Comparison of ENCODE assay signal across 9 cellular contexts in the genomic region with DNA sequence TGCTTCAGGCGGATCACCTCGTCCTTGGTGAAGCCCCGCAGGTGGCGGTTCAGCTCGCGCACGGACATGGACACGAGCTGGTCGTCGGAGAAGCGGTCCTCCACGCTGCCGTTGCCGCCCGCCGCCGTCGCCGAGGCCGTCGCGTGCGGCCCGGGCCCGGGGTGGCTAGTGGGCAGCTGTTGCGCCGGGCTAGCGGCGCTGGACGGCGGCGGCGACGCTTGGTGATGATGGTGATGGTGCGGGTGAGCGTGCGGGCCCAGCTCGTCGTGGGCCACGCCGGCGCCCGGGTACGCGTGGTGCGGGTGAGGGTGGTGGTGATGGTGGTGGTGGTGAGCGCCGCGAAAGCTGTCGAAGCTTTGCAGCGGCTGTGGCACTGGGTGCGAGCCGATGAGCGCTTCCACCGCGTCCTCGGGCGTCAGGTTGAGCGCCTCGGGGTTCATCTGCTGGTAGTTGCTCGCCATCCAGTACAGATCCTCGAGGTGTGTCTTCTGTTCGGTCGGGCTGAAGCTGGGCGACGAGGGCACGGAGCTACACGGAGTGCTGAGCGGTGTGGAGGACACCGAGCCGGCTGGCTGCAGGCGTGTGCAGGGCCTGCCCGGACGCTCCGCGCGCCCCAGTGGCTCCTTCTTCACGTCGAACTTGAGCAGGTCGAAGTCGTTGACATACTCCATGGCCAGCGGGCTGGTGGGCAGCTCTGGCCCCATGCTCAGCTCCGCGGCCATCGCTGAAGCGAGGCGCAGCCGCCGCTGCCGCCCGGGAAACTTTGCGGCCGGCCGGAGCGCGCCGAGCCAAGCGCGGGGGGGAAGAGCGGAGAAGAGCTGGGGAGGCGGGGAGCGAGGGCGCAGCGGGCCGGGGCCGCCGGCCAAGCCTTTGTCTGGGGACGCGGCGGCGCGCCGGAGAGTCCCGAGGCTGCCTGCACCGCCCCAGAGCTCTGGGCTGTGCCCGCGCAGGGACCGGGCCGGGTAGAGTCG. TPM values are rescaled to one million over a fixed set of nuclear protein-coding genes. Genes with fewer than 3 reads are reported as not detected.
DNase-seq lines count a peak whose midpoint lies in the region; ATAC-seq, FAIRE-seq and TF ChIP-seq lines count a peak whose summit lies in the region.
"Had no signal": no experiment of that assay in that cellular context is flagged by ENCODE, and none has a peak within 500 bp of the region (broad histone marks: within the 10 kb centered on the region; RNA-seq: fewer than 3 reads in every experiment).

No MANE protein-coding gene starts in this region.

- peaks cover 85% of the 10 kb centered on the region for H3K27me3 Mint-ChIP-seq in activated CD4-positive, alpha-beta T cell treated with anti-CD3 and anti-CD28 coated beads, Interleukin-2, amount 10 ng/mL, durations not matched to agents 24 days and 14 days

- TF ChIP-seq CTCF in ascending aorta (IDR thresholded peaks at IDR 0.05): no peak

- H3K4me3 ChIP-seq in ascending aorta (peak overlapping the region; percentile 60 to 79), iPS-18c (ENCODE audit: insufficient read depth, low read depth, low read length) (peak overlapping the region; percentile 77)

- H3K4me1 ChIP-seq in ascending aorta: peaks cover 0 to 8% of the 10 kb centered on the region in 2 donors

- no peak for DNase-seq in activated CD4-positive, alpha-beta T cell treated with anti-CD3 and anti-CD28 coated beads, Interleukin-2, amount 10 ng/mL, durations not matched to agents 24 days and 14 days
- DNase-seq in activated CD4-positive, alpha-beta T cell treated with anti-CD3 and anti-CD28 coated beads for 4 hours: no peak
- DNase-seq in ascending aorta (ENCODE audit: low spot score in 2 of 2) (no peak), NCI-H2081 treated with DMSO at 0.1 percent for 48 hours (lab: John Stamatoyannopoulos, UW) (no peak), GM19239 (ENCODE audit: insufficient read length, low spot score) (no peak), GOT3 (lab: John Stamatoyannopoulos, UW) (no peak)
- no peak for DNase-seq in stimulated activated naive CD8-positive, alpha-beta T cell treated with anti-CD3 and anti-CD28 coated beads, Interleukin-15, Interleukin-2, amounts not matched to agents 100 U/mL and 50 U/mL, for 24 hours

- peak; percentile 33 for ATAC-seq in stimulated activated naive CD8-positive, alpha-beta T cell treated with anti-CD3 and anti-CD28 coated beads, Interleukin-15, Interleukin-2, amounts not matched to agents 100 U/mL and 50 U/mL, for 24 hours

- H3K27ac ChIP-seq in ascending aorta: peak overlapping the region; percentile 95 to 96

- no peaks in the 10 kb centered on the region for H3K36me3 Mint-ChIP-seq in activated CD4-positive, alpha-beta T cell treated with anti-CD3 and anti-CD28 coated beads, Interleukin-2, amount 10 ng/mL, durations not matched to agents 24 days and 14 days (ENCODE audit: low read depth)

- H3K36me3 ChIP-seq in ascending aorta: no peaks in the 10 kb centered on the region

- H3K9me3 ChIP-seq in ascending aorta (no peaks in the 10 kb centered on the region), iPS-18c (ENCODE audit: control insufficient read depth, insufficient read depth, low read length) (no peaks in the 10 kb centered on the region)

- intact Hi-C loops in activated CD4-positive, alpha-beta T cell treated with anti-CD3 and anti-CD28 coated beads, Interleukin-2, amount 10 ng/mL, durations not matched to agents 24 days and 14 days (cut with micrococcal nuclease): no loop called here
- intact Hi-C loops in ascending aorta (cut with DNase I): loop anchor here (1.0 to 10.0 kb wide), 6 partner anchors 58 to 494 kb away; a partner anchor contains a TSS

- no peaks in the 10 kb centered on the region for H3K9me3 Mint-ChIP-seq in activated CD4-positive, alpha-beta T cell treated with anti-CD3 and anti-CD28 coated beads, Interleukin-2, amount 10 ng/mL, durations not matched to agents 24 days and 14 days

- no peaks in the 10 kb centered on the region for H3K27me3 ChIP-seq in ascending aorta

- H3K4me3 Mint-ChIP-seq in activated CD4-positive, alpha-beta T cell treated with anti-CD3 and anti-CD28 coated beads, Interleukin-2, amount 10 ng/mL, durations not matched to agents 24 days and 14 days: peak overlapping the region; percentile 74

- no peak overlapping the region for H3K27ac Mint-ChIP-seq in activated CD4-positive, alpha-beta T cell treated with anti-CD3 and anti-CD28 coated beads, Interleukin-2, amount 10 ng/mL, durations not matched to agents 24 days and 14 days

- peaks cover 9% of the 10 kb centered on the region for H3K4me1 Mint-ChIP-seq in activated CD4-positive, alpha-beta T cell treated with anti-CD3 and anti-CD28 coated beads, Interleukin-2, amount 10 ng/mL, durations not matched to agents 24 days and 14 days

- FAIRE-seq in GM19239 (lab: Jason Lieb, UNC): no peak
- FAIRE-seq: G401.6 had no signal

RNA-seq across cellular contexts. Expression of a gene that starts 0.6 kb away (rescaled TPM):
- 0.93 and 1.2 TPM in 2 replicates for total RNA-seq in activated CD4-positive, alpha-beta T cell treated with anti-CD3 and anti-CD28 coated beads, Interleukin-2, amount 10 ng/mL, durations not matched to agents 24 days and 14 days
- total RNA-seq in ascending aorta: 84.6 TPM

Comparison
In these comparisons a context has a peak if more than half of its experiments do, and no peak if none do; other contexts are left out.
1. RNA of a gene that starts 0.6 kb away (total RNA-seq): 84.6 TPM in ascending aorta (single experiment); 0.93 to 1.2 TPM in activated CD4-positive, alpha-beta T cell treated with anti-CD3 and anti-CD28 coated beads, Interleukin-2, amount 10 ng/mL, durations not matched to agents 24 days and 14 days; every median in the first group is over 10 times any median in the second.